Comparison of ENCODE assay signal across 8 cellular contexts in the genomic region with DNA sequence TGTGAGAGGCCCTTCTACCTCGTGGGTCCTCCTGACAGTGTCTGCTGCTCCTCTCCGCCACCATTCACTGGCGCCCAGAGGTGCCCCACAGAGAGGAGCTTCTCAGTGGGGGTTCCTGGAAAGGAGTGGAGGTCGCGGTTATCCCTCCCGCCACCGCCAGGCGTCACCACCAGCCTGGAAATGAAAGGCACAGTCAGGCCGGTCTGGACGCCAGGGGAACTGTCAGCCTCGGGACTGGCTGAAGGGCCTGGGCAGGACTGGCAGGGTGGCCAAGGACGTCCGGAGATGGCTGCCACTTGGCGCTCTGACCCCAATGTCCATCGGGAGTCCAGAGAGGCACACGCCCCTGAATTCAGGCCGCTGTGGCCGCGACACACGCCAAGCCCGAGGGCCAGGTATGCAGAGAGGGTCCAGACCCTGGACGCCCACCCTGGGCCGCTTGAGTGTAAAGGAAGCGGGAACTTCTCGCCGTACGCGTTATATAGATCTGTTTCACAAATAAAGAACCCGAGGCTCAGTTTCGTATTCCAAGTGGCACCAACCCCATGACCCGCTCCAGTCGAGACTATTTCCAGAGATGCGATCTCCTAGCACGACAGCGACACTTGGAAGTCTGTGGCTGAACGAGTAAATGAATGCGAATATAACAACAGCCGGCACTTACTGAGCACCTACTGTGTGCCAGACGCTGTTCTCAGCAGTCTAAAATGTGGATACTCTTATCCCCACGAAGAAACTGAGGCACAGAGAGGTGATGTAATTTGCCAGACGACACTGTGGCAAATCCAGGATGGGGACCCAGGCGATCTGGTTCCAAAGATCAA. TPM values are rescaled to one million over a fixed set of nuclear protein-coding genes. Genes with fewer than 3 reads are reported as not detected.
DNase-seq lines count a peak whose midpoint lies in the region; ATAC-seq and TF ChIP-seq lines count a peak whose summit lies in the region.

No MANE protein-coding gene starts in this region.

- ATAC-seq in HG03439 (IDR thresholded peaks at IDR 0.05; ENCODE audit: unreplicated experiment) (peak; percentile 47), GM19463 (IDR thresholded peaks at IDR 0.05; ENCODE audit: unreplicated experiment) (no peak)

- H3F3A ChIP-seq in OCI-LY1 (ENCODE audit: insufficient read depth, low read length) = no peaks in the 10 kb centered on the region

- H3K4me3 ChIP-seq in OCI-LY1 (ENCODE audit: low read depth, low read length, poor library complexity, severe bottlenecking) (no peak overlapping the region), epithelial cell of proximal tubule (ENCODE audit: low read depth, low read length) (peak overlapping the region; percentile 52), mucosa of rectum (ENCODE audit: low read length in 2 of 2) (peak overlapping the region; percentile 39 to 67)

- H3K36me3 ChIP-seq in OCI-LY1 (ENCODE audit: insufficient read depth, low read length) (no peaks in the 10 kb centered on the region), mucosa of rectum (ENCODE audit: control insufficient read depth in 2 of 2, insufficient read depth in 2 of 2, low read length in 2 of 2) (no peaks in the 10 kb centered on the region)

- H3K4me1 ChIP-seq in OCI-LY1 (ENCODE audit: insufficient read depth, low read length, severe bottlenecking) (peaks cover 10% of the 10 kb centered on the region), mucosa of rectum (ENCODE audit: control insufficient read depth in 2 of 2, insufficient read depth in 2 of 2, low read length in 2 of 2) (peaks cover 5 to 9% of the 10 kb centered on the region in 2 donors)

- no peaks in the 10 kb centered on the region for H3K79me2 ChIP-seq in OCI-LY1 (ENCODE audit: insufficient read depth, low read length)

- H3K9me3 ChIP-seq in OCI-LY1 (ENCODE audit: low read length) (no peaks in the 10 kb centered on the region), mucosa of rectum (ENCODE audit: control insufficient read depth in 2 of 2, low read length in 2 of 2) (no peaks in the 10 kb centered on the region)

- no peak overlapping the region for H2AFZ ChIP-seq in OCI-LY1 (ENCODE audit: low read length)

- peak overlapping the region; percentile 49 for H3K4me2 ChIP-seq in OCI-LY1 (ENCODE audit: low read length)

- DNase-seq in ELF-1 (ENCODE audit: low read depth, low spot score) = peak; percentile 92
- peak; percentile 81 for DNase-seq in activated T-cell treated with anti-CD3 and anti-CD28 coated beads for 1 hour (ENCODE audit: low read depth)
- DNase-seq in epithelial cell of proximal tubule (ENCODE audit: low read depth) = no peak
- peak; percentile 77 to 83 for DNase-seq in stimulated activated CD8-positive, alpha-beta memory T cell treated with anti-CD3 and anti-CD28 coated beads, Interleukin-2, amount 100 ng/mL, for 48 hours (ENCODE audit: low read depth in 2 of 2)

- H4K20me1 ChIP-seq in OCI-LY1 (ENCODE audit: insufficient read depth, low read length) = no peaks in the 10 kb centered on the region

- H3K27ac ChIP-seq in OCI-LY1 (ENCODE audit: low read depth, low read length, poor library complexity, severe bottlenecking) (no peak overlapping the region), mucosa of rectum (ENCODE audit: low read depth in 2 of 2, low read length in 2 of 2) (no peak overlapping the region)

- H3K9ac ChIP-seq in OCI-LY1 (ENCODE audit: low read length) (no peak overlapping the region), mucosa of rectum (ENCODE audit: low read depth in 1 of 2, low read length in 2 of 2) (peak overlapping the region in 1 of 2 donors; percentile 46)

- peak; percentile 91 for TF ChIP-seq CTCF in OCI-LY1 (IDR thresholded peaks at IDR 0.05; ENCODE audit: low read length)
- peak; percentile 89 for TF ChIP-seq CTCF in epithelial cell of proximal tubule (conservative IDR thresholded peaks at IDR 0.05; ENCODE audit: low read depth, low read length)

- H3K27me3 ChIP-seq in OCI-LY1 (ENCODE audit: insufficient read depth, low read length) (peaks cover 4% of the 10 kb centered on the region; the same call in 1 of the 2 replicates), mucosa of rectum (ENCODE audit: control insufficient read depth in 2 of 2, insufficient read depth in 2 of 2, low read length in 2 of 2) (peaks cover 7 to 8% of the 10 kb centered on the region in 2 donors)

- H3K9me2 ChIP-seq in OCI-LY1 (ENCODE audit: low read depth, low read length) = no peaks in the 10 kb centered on the region

RNA-seq across cellular contexts. Expression of a gene that starts 7.6 kb away (rescaled TPM):
- total RNA-seq in epithelial cell of proximal tubule = 0.07 and 0.69 TPM in 2 replicates
